Comparison of ENCODE assay signal across 8 cellular contexts in genomic region chr9:74773886-74774479, GRCh38.
A peak's percentile ranks its signal among the peaks of the same experiment; 100 is the strongest.
DNase-seq lines count a peak whose midpoint lies in the region; ATAC-seq and TF ChIP-seq lines count a peak whose summit lies in the region.

No MANE protein-coding gene starts in this region.

- no peaks in the 10 kb centered on the region for H3K9me3 Mint-ChIP-seq in glutamatergic neuron (ENCODE audit: unreplicated experiment)

- H3K27me3 Mint-ChIP-seq in glutamatergic neuron (ENCODE audit: unreplicated experiment), result peaks cover 6% of the 10 kb centered on the region

- H3K36me3 ChIP-seq in Loucy (ENCODE audit: insufficient read depth, low read length) (no peaks in the 10 kb centered on the region), SK-N-MC (ENCODE audit: insufficient read depth, low read length) (no peaks in the 10 kb centered on the region)

- H3K4me2 ChIP-seq in Loucy (ENCODE audit: low read depth, low read length, poor library complexity, severe bottlenecking), result no peak overlapping the region

- no peak overlapping the region for H3K27ac Mint-ChIP-seq in glutamatergic neuron (ENCODE audit: unreplicated experiment)

- H3K27me3 ChIP-seq in Loucy (ENCODE audit: insufficient read depth, low read length, poor library complexity, severe bottlenecking), result no peaks in the 10 kb centered on the region

- H3K9ac ChIP-seq in Loucy (ENCODE audit: low read depth, low read length, poor library complexity, severe bottlenecking) (no peak overlapping the region), SK-N-MC (ENCODE audit: insufficient read length) (no peak overlapping the region)

- H3K4me1 Mint-ChIP-seq in glutamatergic neuron (ENCODE audit: low read depth, unreplicated experiment), result no peaks in the 10 kb centered on the region

- H3K4me3 ChIP-seq in Loucy (ENCODE audit: low read length, poor library complexity, severe bottlenecking) (no peak overlapping the region), SK-N-MC (no peak overlapping the region)

- H3K36me3 Mint-ChIP-seq in glutamatergic neuron (ENCODE audit: unreplicated experiment), result no peaks in the 10 kb centered on the region

- DNase-seq in COLO829 (ENCODE audit: low spot score) (peak; percentile 77), SK-N-MC (ENCODE audit: low read depth, low spot score) (peak; percentile 56), glutamatergic neuron (peak; percentile 77), pons (ENCODE audit: low spot score) (peak; percentile 91), ureter (ENCODE audit: low spot score) (peak; percentile 70)
- DNase-seq in activated naive CD4-positive, alpha-beta T cell treated with anti-CD3 and anti-CD28 coated beads, Interleukin-2, amount 50 U/mL, for 16 hours, result peak; percentile 69

- H3K4me1 ChIP-seq in Loucy (ENCODE audit: insufficient read depth, low read length, poor library complexity, severe bottlenecking), result no peaks in the 10 kb centered on the region

- H3K27ac ChIP-seq in SK-N-MC, result no peak overlapping the region

- H3K79me2 ChIP-seq in Loucy (ENCODE audit: insufficient read depth, low read length), result no peaks in the 10 kb centered on the region

- peak; percentile 97 for TF ChIP-seq CTCF in Loucy (conservative IDR thresholded peaks at IDR 0.05; ENCODE audit: low read length)
- peak; percentile 90 for TF ChIP-seq CTCF in glutamatergic neuron (IDR thresholded peaks at IDR 0.05; ENCODE audit: partially characterized antibody, unreplicated experiment)

- no peaks in the 10 kb centered on the region for H3F3A ChIP-seq in Loucy (ENCODE audit: low read depth)

- ATAC-seq in GM21390 (IDR thresholded peaks at IDR 0.05; ENCODE audit: unreplicated experiment), result peak; percentile 50

- H4K20me1 ChIP-seq in Loucy (ENCODE audit: insufficient read depth, low read length, poor library complexity, severe bottlenecking), result no peaks in the 10 kb centered on the region

- no peak overlapping the region for H3K4me3 Mint-ChIP-seq in glutamatergic neuron (ENCODE audit: unreplicated experiment)

- H3K9me3 ChIP-seq in Loucy (ENCODE audit: insufficient read depth, low read depth, low read length) (no peaks in the 10 kb centered on the region), SK-N-MC (ENCODE audit: low read depth, low read length) (no peaks in the 10 kb centered on the region)

- H2AFZ ChIP-seq in Loucy (ENCODE audit: low read length), result no peak overlapping the region

- H3K9me2 ChIP-seq in Loucy (replicated peaks; ENCODE audit: low read depth, low read length), result no peaks in the 10 kb centered on the region
